In genomic region chr12:71666259-71666658, GRCh38 we compare ENCODE assay signal across 22 cellular contexts. TPM values are rescaled to one million over a fixed set of nuclear protein-coding genes. Genes with fewer than 3 reads are reported as not detected.
DNase-seq lines count a peak whose midpoint lies in the region; ATAC-seq, FAIRE-seq and TF ChIP-seq lines count a peak whose summit lies in the region.
"Had no signal": no experiment of that assay in that cellular context is flagged by ENCODE, and none has a peak within 500 bp of the region (broad histone marks: within the 10 kb centered on the region; RNA-seq: fewer than 3 reads in every experiment).

No MANE protein-coding gene starts in this region.

- H3K9me3 ChIP-seq in kidney (ENCODE audit: control insufficient read depth in 1 of 2, low read length in 2 of 2) (no peaks in the 10 kb centered on the region), hepatocyte (ENCODE audit: low read depth) (no peaks in the 10 kb centered on the region)
- H3K9me3 ChIP-seq: A549, left ventricle myocardium inferior, thoracic aorta had no signal

- peak overlapping the region; percentile 100 for H3K4me3 Mint-ChIP-seq in activated T-cell treated with anti-CD3 and anti-CD28 coated beads, Interleukin-2, amount 50 U/mL, for 24 hours
- H3K4me3 Mint-ChIP-seq in GM23338 (no peak overlapping the region), WTC11 (no peak overlapping the region)

- H3K4me1 ChIP-seq in GM23338 (ENCODE audit: insufficient read depth) (peaks cover 7% of the 10 kb centered on the region), kidney (ENCODE audit: control insufficient read depth in 1 of 2, insufficient read depth in 1 of 2, low read depth in 1 of 2, low read length in 2 of 2) (peaks cover 2 to 6% of the 10 kb centered on the region in 2 donors), hepatocyte (ENCODE audit: insufficient read depth) (peaks cover 7% of the 10 kb centered on the region)

- peak overlapping the region; percentile 100 for H3K27ac Mint-ChIP-seq in activated T-cell treated with anti-CD3 and anti-CD28 coated beads, Interleukin-2, amount 50 U/mL, for 24 hours
- H3K27ac Mint-ChIP-seq in GM23338 = no peak overlapping the region
- no peak overlapping the region for H3K27ac Mint-ChIP-seq in WTC11

- peaks cover 52% of the 10 kb centered on the region for H3K36me3 Mint-ChIP-seq in activated T-cell treated with anti-CD3 and anti-CD28 coated beads, Interleukin-2, amount 50 U/mL, for 24 hours (ENCODE audit: low read depth)
- H3K36me3 Mint-ChIP-seq in GM23338 (ENCODE audit: low read depth) (peaks cover 7% of the 10 kb centered on the region), WTC11 (peaks cover 8% of the 10 kb centered on the region)
- H3K36me3 Mint-ChIP-seq: IgD-negative memory B cell had no signal

- no peak overlapping the region for H3K9ac ChIP-seq in kidney (ENCODE audit: low read length in 2 of 2)

- H3K27me3 ChIP-seq in GM23338 (ENCODE audit: insufficient read depth) (no peaks in the 10 kb centered on the region), hepatocyte (no peaks in the 10 kb centered on the region)

- no peak overlapping the region for H3K4me2 ChIP-seq in GM23338
- no peak overlapping the region for H3K4me2 ChIP-seq in hepatocyte

- H3K27me3 Mint-ChIP-seq in activated T-cell treated with anti-CD3 and anti-CD28 coated beads, Interleukin-2, amount 50 U/mL, for 24 hours = no peaks in the 10 kb centered on the region
- H3K27me3 Mint-ChIP-seq in GM23338 (ENCODE audit: insufficient read depth, low read depth, poor library complexity) (peaks cover 7% of the 10 kb centered on the region), WTC11 (ENCODE audit: low read depth) (no peaks in the 10 kb centered on the region)
- H3K27me3 Mint-ChIP-seq: IgD-negative memory B cell had no signal

- H3K36me3 ChIP-seq in GM23338 (ENCODE audit: insufficient read depth) (no peaks in the 10 kb centered on the region), kidney (ENCODE audit: control insufficient read depth in 1 of 2, insufficient read depth in 2 of 2, low read length in 2 of 2) (peaks cover 0 to 2% of the 10 kb centered on the region in 2 donors), hepatocyte (replicated peaks; ENCODE audit: insufficient read depth, low read depth) (no peaks in the 10 kb centered on the region)
- H3K36me3 ChIP-seq: left ventricle myocardium inferior, thoracic aorta had no signal

- 99% methylated on average over 5 of the region's 5 CpGs for WGBS in hepatocyte (ENCODE audit: low lambda C conversion rate, missing lambda C conversion rate)

- TF ChIP-seq CTCF in GM23338 (conservative IDR thresholded peaks at IDR 0.05; ENCODE audit: low read depth in 2 of 2) (no peak), WTC11 (IDR thresholded peaks at IDR 0.05) (no peak), kidney (IDR thresholded peaks at IDR 0.05; ENCODE audit: borderline replicate concordance, extremely low read depth, insufficient read depth) (no peak), hepatocyte (IDR thresholded peaks at IDR 0.05; ENCODE audit: poor library complexity) (no peak)

- intact Hi-C loops in kidney (cut with DNase I) = no loop called here

- no peaks in the 10 kb centered on the region for H3F3A ChIP-seq in GM23338 (replicated peaks; ENCODE audit: low read depth)

- POLR2A ChIA-PET in WTC11 (lab: Charles Lee) = no interaction called here

- H3K79me2 ChIP-seq in GM23338 (replicated peaks; ENCODE audit: insufficient read depth) = peaks cover 41% of the 10 kb centered on the region
- H3K79me2 ChIP-seq in hepatocyte = peaks cover 48% of the 10 kb centered on the region

- DNase-seq in activated T-cell treated with anti-CD3 and anti-CD28 coated beads, Interleukin-2, amount 50 U/mL, for 24 hours = no peak
- no peak for DNase-seq in activated T-cell treated with anti-CD3 and anti-CD28 coated beads for 4 hours
- DNase-seq in GM23338 (ENCODE audit: low spot score) = no peak
- DNase-seq in WTC11 (ENCODE audit: low spot score) = no peak
- DNase-seq in kidney = peak; percentile 34
- DNase-seq in HTR-8/SVneo (ENCODE audit: insufficient read length, low spot score) = no peak
- no peak for DNase-seq in RKO (ENCODE audit: low spot score)
- DNase-seq in hepatocyte (ENCODE audit: low spot score) = no peak
- DNase-seq: activated CD4-positive, alpha-beta T cell treated with anti-CD3 and anti-CD28 coated beads, Interleukin-2, amount 50 U/mL, for 48 hours; anterior cingulate cortex; C1 segment of cervical spinal cord; DMS153; left ventricle myocardium inferior; NCI-H510A treated with DMSO at 0.1 percent for 48 hours; nucleus accumbens; retina; stimulated activated CD4-positive, alpha-beta T cell treated with anti-CD3 and anti-CD28 coated beads, Interleukin-12 subunit alpha, Interleukin-12 subunit beta, amount 100 ng/mL, for 4 hours had no signal

- no peak overlapping the region for H2AFZ ChIP-seq in GM23338
- no peak overlapping the region for H2AFZ ChIP-seq in hepatocyte

- H4K20me1 ChIP-seq in GM23338 (replicated peaks; ENCODE audit: insufficient read depth) (peaks cover 9% of the 10 kb centered on the region), hepatocyte (ENCODE audit: insufficient read depth, poor library complexity, severe bottlenecking) (peaks cover 15% of the 10 kb centered on the region)

- ATAC-seq in GM23338 (no peak), WTC11 (no peak)
- ATAC-seq: A549, HCT116 had no signal

- H3K27ac ChIP-seq in GM23338 (ENCODE audit: low read depth) (no peak overlapping the region), kidney (ENCODE audit: low read depth in 2 of 2, low read length in 2 of 2) (no peak overlapping the region), hepatocyte (no peak overlapping the region)
- H3K27ac ChIP-seq: left ventricle myocardium inferior, thoracic aorta had no signal

- H3K4me3 ChIP-seq in GM23338 (peak overlapping the region; percentile 74; the same call in 1 of the 2 replicates), kidney (ENCODE audit: low read length in 2 of 2) (no peak overlapping the region), hepatocyte (no peak overlapping the region)
- H3K4me3 ChIP-seq: thoracic aorta had no signal

- peaks cover 32% of the 10 kb centered on the region for H3K4me1 Mint-ChIP-seq in activated T-cell treated with anti-CD3 and anti-CD28 coated beads, Interleukin-2, amount 50 U/mL, for 24 hours (ENCODE audit: low read depth)
- peaks cover 13% of the 10 kb centered on the region; the same call in 2 of the 3 replicates for H3K4me1 Mint-ChIP-seq in GM23338
- H3K4me1 Mint-ChIP-seq in WTC11 = peaks cover 16% of the 10 kb centered on the region

- CTCF ChIA-PET in WTC11 (lab: Charles Lee) = no interaction called here

- H3K9me3 Mint-ChIP-seq in activated T-cell treated with anti-CD3 and anti-CD28 coated beads, Interleukin-2, amount 50 U/mL, for 24 hours = no peaks in the 10 kb centered on the region
- no peaks in the 10 kb centered on the region for H3K9me3 Mint-ChIP-seq in GM23338
- H3K9me3 Mint-ChIP-seq in WTC11 = no peaks in the 10 kb centered on the region
- H3K9me3 Mint-ChIP-seq: IgD-negative memory B cell had no signal

- no peaks in the 10 kb centered on the region for H3K9me2 ChIP-seq in GM23338 (ENCODE audit: insufficient read depth)
- H3K9me2 ChIP-seq in hepatocyte (replicated peaks; ENCODE audit: insufficient read depth) = no peaks in the 10 kb centered on the region

- FAIRE-seq in kidney (lab: Jason Lieb, UNC) (no peak), HTR-8/SVneo (lab: Jason Lieb, UNC) (no peak)
- FAIRE-seq: A549, GM12892 had no signal

TF ChIP-seq in GM23338, 12 proteins besides CTCF, POLR2A, EP300 and RAD21 (continues in another document):
- TF ChIP-seq ETS1 (IDR thresholded peaks at IDR 0.05) (no peak), JUNB (IDR thresholded peaks at IDR 0.05; ENCODE audit: unreplicated experiment) (no peak), EZH2 (IDR thresholded peaks at IDR 0.05; ENCODE audit: low read depth, unreplicated experiment) (no peak)

TF ChIP-seq in WTC11, 78 proteins besides CTCF, POLR2A, EP300 and RAD21 (continues in another document):
- TF ChIP-seq ZNF121 (CRISPR knock-in tag; IDR thresholded peaks at IDR 0.05) = peak; percentile 65
- TF ChIP-seq ZSCAN18 (CRISPR knock-in tag; IDR thresholded peaks at IDR 0.05) = no peak
- no peak for TF ChIP-seq E2F5 (CRISPR knock-in tag; IDR thresholded peaks at IDR 0.05)

RNA-seq across cellular contexts. Expression of gene THAP2, which starts 2.2 kb away (rescaled TPM):
- 4.7 and 6.3 TPM in 2 replicates for total RNA-seq in GM23338 (2014; rRNA removed; shearing (Covaris generic))
- polyA plus RNA-seq in GM23338 (2016; fragmentation: Nextera tagmentation; extraction: Ambion mirVana) (10.8 and 16.5 TPM in 2 replicates), kidney (ENCODE audit: insufficient read depth, low read depth, low replicate concordance) (5.0 TPM), hepatocyte (6.1 and 6.9 TPM in 2 replicates)
- total RNA-seq in WTC11 (2021) (6.4 to 9.0 TPM (median 8.3 TPM) in 3 replicates), kidney (3.2 TPM), hepatocyte (6.1 and 7.0 TPM in 2 replicates)

RNA-seq across cellular contexts. Expression of gene ZFC3H1, which starts 2.6 kb away (rescaled TPM):
- total RNA-seq in GM23338 (2014; rRNA removed; shearing (Covaris generic)) = 30.3 and 45.9 TPM in 2 replicates
- polyA plus RNA-seq in GM23338 (2016; fragmentation: Nextera tagmentation; extraction: Ambion mirVana) = 31.1 and 46.2 TPM in 2 replicates
- total RNA-seq in WTC11 (2021) = 28.3 to 33.9 TPM (median 30.9 TPM) in 3 replicates
- total RNA-seq in kidney = 42.4 TPM
- polyA plus RNA-seq in kidney (ENCODE audit: insufficient read depth, low read depth, low replicate concordance) = 11.2 TPM
- total RNA-seq in hepatocyte = 46.4 and 48.6 TPM in 2 replicates
- 28.0 and 45.5 TPM in 2 replicates for polyA plus RNA-seq in hepatocyte

RNA-seq across cellular contexts. Expression of gene TMEM19, which starts 19.6 kb away (rescaled TPM):
- 14.1 and 21.0 TPM in 2 replicates for total RNA-seq in GM23338 (2014; rRNA removed; shearing (Covaris generic))
- polyA plus RNA-seq in GM23338 (2016; fragmentation: Nextera tagmentation; extraction: Ambion mirVana) (6.5 and 7.9 TPM in 2 replicates), kidney (ENCODE audit: insufficient read depth, low read depth, low replicate concordance) (14.9 TPM), hepatocyte (19.4 and 24.1 TPM in 2 replicates)
- total RNA-seq in WTC11 (2021) (10.7 to 15.6 TPM (median 11.7 TPM) in 3 replicates), kidney (35.6 TPM), hepatocyte (24.8 and 28.2 TPM in 2 replicates)
